Comparison of ENCODE assay signal across 1 cellular context in the genomic region with DNA sequence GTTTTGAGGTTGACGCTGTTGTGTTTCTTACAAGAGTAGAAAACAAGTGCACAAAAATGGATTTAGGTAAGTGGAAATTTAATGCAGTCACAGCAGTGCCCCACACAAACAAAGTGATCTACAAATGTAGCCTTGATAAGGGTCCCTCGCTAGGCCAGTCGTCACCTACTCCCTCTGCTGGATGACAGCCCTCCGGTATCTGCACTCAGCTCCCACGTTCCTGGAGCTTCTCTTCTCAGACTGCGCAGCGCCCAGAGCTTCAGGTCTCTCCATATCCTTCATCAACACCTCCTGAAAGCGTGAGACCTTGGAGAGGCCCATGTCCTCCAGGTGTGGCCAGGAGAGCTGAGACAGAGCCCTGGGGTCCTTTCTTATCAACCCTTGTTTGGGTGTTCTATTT.
TF ChIP-seq lines count a peak whose summit lies in the region.

No MANE protein-coding gene starts in this region.

TF ChIP-seq in SK-N-SH treated with all-trans-retinoic acid at 6 μM for 48 hours, 23 proteins besides CTCF, POLR2A, EP300 and RAD21 (continued from another document):
- TF ChIP-seq CSRNP3 (CRISPR knock-in tag; IDR thresholded peaks at IDR 0.05): no peak
- TF ChIP-seq, protein P1, sequence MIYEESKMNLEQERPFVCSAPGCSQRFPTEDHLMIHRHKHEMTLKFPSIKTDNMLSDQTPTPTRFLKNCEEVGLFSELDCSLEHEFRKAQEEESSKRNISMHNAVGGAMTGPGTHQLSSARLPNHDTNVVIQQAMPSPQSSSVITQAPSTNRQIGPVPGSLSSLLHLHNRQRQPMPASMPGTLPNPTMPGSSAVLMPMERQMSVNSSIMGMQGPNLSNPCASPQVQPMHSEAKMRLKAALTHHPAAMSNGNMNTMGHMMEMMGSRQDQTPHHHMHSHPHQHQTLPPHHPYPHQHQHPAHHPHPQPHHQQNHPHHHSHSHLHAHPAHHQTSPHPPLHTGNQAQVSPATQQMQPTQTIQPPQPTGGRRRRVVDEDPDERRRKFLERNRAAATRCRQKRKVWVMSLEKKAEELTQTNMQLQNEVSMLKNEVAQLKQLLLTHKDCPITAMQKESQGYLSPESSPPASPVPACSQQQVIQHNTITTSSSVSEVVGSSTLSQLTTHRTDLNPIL (CRISPR knock-in tag; IDR thresholded peaks at IDR 0.05; ENCODE audit: low read depth): no peak
- TF ChIP-seq ZNF8 (CRISPR knock-in tag; IDR thresholded peaks at IDR 0.05): no peak
